In genomic region chr22:35354068-35354467, GRCh38 we compare ENCODE assay signal across 15 cellular contexts.
"Had no signal": no experiment of that assay in that cellular context is flagged by ENCODE, and none has a peak within 500 bp of the region (broad histone marks: within the 10 kb centered on the region; RNA-seq: fewer than 3 reads in every experiment).

No MANE protein-coding gene starts in this region.

- H3K27ac Mint-ChIP-seq: activated CD4-positive, alpha-beta memory T cell treated with anti-CD3 and anti-CD28 coated beads, Interleukin-2, amount 10 ng/mL, durations not matched to agents 7 days and 5 days; activated naive CD8-positive, alpha-beta T cell treated with anti-CD3 and anti-CD28 coated beads, Interleukin-2, amount 10 ng/mL, durations not matched to agents 7 days and 5 days; activated T-cell treated with anti-CD3 and anti-CD28 coated beads, Interleukin-2, amount 50 U/mL, for 24 hours; activated T-helper 2 cell treated with anti-CD3 and anti-CD28 coated beads, Interferon-gamma antibody, Interleukin-2, Interleukin-4, amounts not matched to agents 10 μg/mL and 5 μg/mL and 100 μg/mL, durations not matched to agents 14 hours and 24 hours and 36 hours; natural killer cell; stimulated activated naive CD8-positive, alpha-beta T cell treated with anti-CD3 and anti-CD28 coated beads, Interleukin-15, Interleukin-2, amounts not matched to agents 100 ng/mL and 50 ng/mL, for 24 hours; T-helper 1 cell treated with Interleukin-12 subunit alpha and Interleukin-12 subunit beta and Interleukin-4 antibody, amounts not matched to agents 30 μg/mL and 1 μg/mL, for 36 hours had no signal

- DNase-seq: activated CD4-positive, alpha-beta memory T cell treated with anti-CD3 and anti-CD28 coated beads, Interleukin-2, amount 10 ng/mL, durations not matched to agents 7 days and 5 days; activated CD4-positive, alpha-beta T cell treated with anti-CD3 and anti-CD28 coated beads for 4 hours; activated naive CD4-positive, alpha-beta T cell treated with Interleukin-2 at 50 U/mL for 16 hours; activated naive CD8-positive, alpha-beta T cell treated with anti-CD3 and anti-CD28 coated beads, Interleukin-2, amount 10 ng/mL, durations not matched to agents 7 days and 5 days; activated T-cell treated with anti-CD3 and anti-CD28 coated beads, Interleukin-2, amount 50 U/mL, for 24 hours; natural killer cell; pancreas; sigmoid colon; WERI-Rb-1 had no signal

- H3K4me3 Mint-ChIP-seq: activated CD4-positive, alpha-beta memory T cell treated with anti-CD3 and anti-CD28 coated beads, Interleukin-2, amount 10 ng/mL, durations not matched to agents 7 days and 5 days; activated naive CD8-positive, alpha-beta T cell treated with anti-CD3 and anti-CD28 coated beads, Interleukin-2, amount 10 ng/mL, durations not matched to agents 7 days and 5 days; activated T-cell treated with anti-CD3 and anti-CD28 coated beads, Interleukin-2, amount 50 U/mL, for 24 hours; natural killer cell; stimulated activated naive CD8-positive, alpha-beta T cell treated with anti-CD3 and anti-CD28 coated beads, Interleukin-15, Interleukin-2, amounts not matched to agents 100 ng/mL and 50 ng/mL, for 24 hours; T-helper 1 cell treated with Interleukin-12 subunit alpha and Interleukin-12 subunit beta and Interleukin-4 antibody, amounts not matched to agents 30 μg/mL and 1 μg/mL, for 36 hours had no signal

- H3K27ac ChIP-seq: cardiac muscle cell had no signal

- H3K36me3 Mint-ChIP-seq: activated naive CD8-positive, alpha-beta T cell treated with anti-CD3 and anti-CD28 coated beads, Interleukin-2, amount 10 ng/mL, durations not matched to agents 7 days and 5 days; natural killer cell had no signal

- H3K4me3 ChIP-seq: cardiac muscle cell, pancreas, sigmoid colon, tibial nerve had no signal

- FAIRE-seq: pancreas had no signal

- H3K9me3 Mint-ChIP-seq: activated CD4-positive, alpha-beta memory T cell treated with anti-CD3 and anti-CD28 coated beads, Interleukin-2, amount 10 ng/mL, durations not matched to agents 7 days and 5 days; activated naive CD8-positive, alpha-beta T cell treated with anti-CD3 and anti-CD28 coated beads, Interleukin-2, amount 10 ng/mL, durations not matched to agents 7 days and 5 days; activated T-cell treated with anti-CD3 and anti-CD28 coated beads, Interleukin-2, amount 50 U/mL, for 24 hours; activated T-helper 2 cell treated with anti-CD3 and anti-CD28 coated beads, Interferon-gamma antibody, Interleukin-2, Interleukin-4, amounts not matched to agents 10 μg/mL and 5 μg/mL and 100 μg/mL, durations not matched to agents 14 hours and 24 hours and 36 hours; natural killer cell; stimulated activated naive CD8-positive, alpha-beta T cell treated with anti-CD3 and anti-CD28 coated beads, Interleukin-15, Interleukin-2, amounts not matched to agents 100 ng/mL and 50 ng/mL, for 24 hours; T-helper 1 cell treated with Interleukin-12 subunit alpha and Interleukin-12 subunit beta and Interleukin-4 antibody, amounts not matched to agents 30 μg/mL and 1 μg/mL, for 36 hours had no signal

- H3K27me3 ChIP-seq: cardiac muscle cell, pancreas, sigmoid colon, tibial nerve had no signal

- H3K9me3 ChIP-seq: neutrophil, pancreas, sigmoid colon, tibial nerve had no signal

- ATAC-seq: natural killer cell, pancreas had no signal

- H3K36me3 ChIP-seq: cardiac muscle cell, pancreas, sigmoid colon, tibial nerve, WERI-Rb-1 had no signal
